Comparison of ENCODE assay signal across 22 cellular contexts in the genomic region with DNA sequence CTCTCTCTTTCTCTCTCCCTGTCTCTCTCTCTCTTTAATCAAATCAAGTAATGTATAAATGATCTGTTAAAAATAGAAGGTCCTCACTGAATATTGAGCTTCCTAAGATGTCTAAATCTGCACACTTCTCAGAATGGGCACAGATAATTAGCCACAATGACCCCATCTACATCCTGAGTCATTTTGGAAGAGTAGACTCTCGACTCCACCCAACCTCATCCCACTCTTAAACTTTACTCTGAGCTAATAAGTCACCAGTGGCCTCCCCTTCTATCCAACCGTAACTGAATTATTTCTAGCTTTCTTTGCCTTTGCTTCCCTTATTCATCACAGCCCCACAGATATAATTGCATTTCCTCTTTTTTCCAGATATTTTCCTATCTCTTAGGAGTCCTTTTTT.
"Had no signal": no experiment of that assay in that cellular context is flagged by ENCODE, and none has a peak within 500 bp of the region (broad histone marks: within the 10 kb centered on the region; RNA-seq: fewer than 3 reads in every experiment).

No MANE protein-coding gene starts in this region.

- H3K27me3 Mint-ChIP-seq: naive B cell, progenitor cell of endocrine pancreas had no signal

- H3K9me3 ChIP-seq: stomach, thoracic aorta, transverse colon had no signal

- H3K9me3 Mint-ChIP-seq: endodermal cell, nephron had no signal

- H3K27me3 ChIP-seq: foreskin keratinocyte, pancreas, stomach, transverse colon had no signal

- H3K4me3 ChIP-seq: lung, pancreas, stomach, thoracic aorta, transverse colon had no signal

- H3K4me1 ChIP-seq: foreskin keratinocyte, pancreas, stomach, transverse colon had no signal

- DNase-seq: effector CD4-positive, alpha-beta T cell; endodermal cell; erythroblast; foreskin keratinocyte; immature natural killer cell; left colon; left ventricle myocardium superior; mesenchymal stem cell; naive B cell; occipital lobe; pancreas; right cardiac atrium; small intestine; stimulated activated CD4-positive, alpha-beta T cell treated with anti-CD3 and anti-CD28 coated beads, Interleukin-12 subunit alpha, Interleukin-12 subunit beta, amount 100 ng/mL, for 4 hours; stimulated activated naive CD4-positive, alpha-beta T cell; stomach; substantia nigra; transverse colon had no signal

- ATAC-seq: foreskin keratinocyte, left colon, left ventricle myocardium superior, pancreas, right cardiac atrium had no signal

- H3K4me1 Mint-ChIP-seq: endodermal cell, immature natural killer cell, naive B cell, nephron had no signal

- H3K27ac Mint-ChIP-seq: endodermal cell, immature natural killer cell, naive B cell, nephron, progenitor cell of endocrine pancreas had no signal

- H3K27ac ChIP-seq: foreskin keratinocyte, pancreas, stomach, thoracic aorta, transverse colon had no signal

- H3K36me3 Mint-ChIP-seq: immature natural killer cell, naive B cell had no signal

- H3K4me3 Mint-ChIP-seq: endodermal cell, immature natural killer cell, naive B cell, nephron had no signal

- H3K36me3 ChIP-seq: pancreas, stomach, thoracic aorta, transverse colon had no signal
